Comparison of ENCODE assay signal across 21 cellular contexts in genomic region chr21:35594905-35595304, GRCh38.
DNase-seq lines count a peak whose midpoint lies in the region; ATAC-seq, FAIRE-seq and TF ChIP-seq lines count a peak whose summit lies in the region.
"Had no signal": no experiment of that assay in that cellular context is flagged by ENCODE, and none has a peak within 500 bp of the region (broad histone marks: within the 10 kb centered on the region; RNA-seq: fewer than 3 reads in every experiment).

No MANE protein-coding gene starts in this region.

- H3K36me3 ChIP-seq in IMR-90 (ENCODE audit: control insufficient read depth, insufficient read depth, low read length) (no peaks in the 10 kb centered on the region), H1 (ENCODE audit: control insufficient read depth in 2 of 4, insufficient read depth in 4 of 4, low read length in 3 of 4) (no peaks in the 10 kb centered on the region)
- H3K36me3 ChIP-seq: BLaER1 treated with 17β-estradiol and CSF1 and Interleukin-3, amounts not matched to agents 10 nM and 100 nM had no signal

- H2BK15ac ChIP-seq in IMR-90 (ENCODE audit: low read depth, low read length) (no peak overlapping the region), H1 (ENCODE audit: low read length) (no peak overlapping the region)

- H3K27me3 Mint-ChIP-seq in activated CD8-positive, alpha-beta memory T cell treated with anti-CD3 and anti-CD28 coated beads, Interleukin-2, amount 10 ng/mL, durations not matched to agents 7 days and 5 days: peaks cover 28% of the 10 kb centered on the region
- H3K27me3 Mint-ChIP-seq: CD4-positive, alpha-beta T cell had no signal

- POLR2A ChIA-PET in IMR-90 (lab: Charles Lee; ENCODE audit: unreplicated experiment): no interaction called here
- POLR2A ChIA-PET in H1 (lab: Charles Lee; ENCODE audit: partially characterized antibody): no interaction called here

- no peak overlapping the region for H3K4me3 ChIP-seq in IMR-90 (ENCODE audit: insufficient read depth, low read depth, low read length)
- no peak overlapping the region for H3K4me3 ChIP-seq in H1 (ENCODE audit: extremely low read depth in 1 of 4, insufficient read depth in 2 of 4, low read depth in 3 of 4, low read length in 4 of 4)
- H3K4me3 ChIP-seq: A549; BLaER1 treated with 17β-estradiol and CSF1 and Interleukin-3, amounts not matched to agents 10 nM and 100 nM had no signal

- no peak overlapping the region for H2BK120ac ChIP-seq in IMR-90 (ENCODE audit: low read depth, low read length)
- no peak overlapping the region for H2BK120ac ChIP-seq in H1 (replicated peaks; ENCODE audit: low read depth, low read length)

- dilution Hi-C loops in IMR-90 (cut with HindIII; ENCODE audit: low sequenced_read_pairs, unreplicated experiment): no loop called here

- TF ChIP-seq POLR2A in IMR-90 (IDR thresholded peaks at IDR 0.05; ENCODE audit: low read depth, low read length): no peak
- TF ChIP-seq POLR2A in H1 (IDR thresholded peaks at IDR 0.05; ENCODE audit: control extremely low read depth in 1 of 2, low read depth in 2 of 2, low read length in 2 of 2): no peak

- in situ Hi-C loops in GM13976 (cut with MboI; ENCODE audit: low sequenced_read_pairs, unreplicated experiment): no loop called here
- in situ Hi-C loops in IMR-90 (cut with MboI; ENCODE audit: low sequenced_read_pairs): no loop called here

- no peak for FAIRE-seq in H1 (lab: Jason Lieb, UNC)
- FAIRE-seq: A549, D721Med, G401.6, GM12891, GM18507 had no signal

- H3K23me2 ChIP-seq in H1 (ENCODE audit: low read depth, low read length): no peaks in the 10 kb centered on the region

- no peak overlapping the region for H2BK5ac ChIP-seq in IMR-90 (ENCODE audit: low read depth, low read length, poor library complexity, severe bottlenecking)
- no peak overlapping the region for H2BK5ac ChIP-seq in H1 (ENCODE audit: low read depth, low read length)

- ATAC-seq in IMR-90 (ENCODE audit: low read depth): no peak
- ATAC-seq in activated CD8-positive, alpha-beta memory T cell treated with anti-CD3 and anti-CD28 coated beads, Interleukin-2, amount 10 ng/mL, durations not matched to agents 7 days and 5 days: no peak
- ATAC-seq: A549; CD8-positive, alpha-beta T cell had no signal

- no peaks in the 10 kb centered on the region for H3K9me3 Mint-ChIP-seq in activated CD8-positive, alpha-beta memory T cell treated with anti-CD3 and anti-CD28 coated beads, Interleukin-2, amount 10 ng/mL, durations not matched to agents 7 days and 5 days (ENCODE audit: low read depth)
- H3K9me3 Mint-ChIP-seq: CD4-positive, alpha-beta T cell; CD8-positive, alpha-beta T cell had no signal

- intact Hi-C loops in IMR-90 (cut with micrococcal nuclease): no loop called here

- H3K4ac ChIP-seq in IMR-90 (ENCODE audit: low read depth, low read length) (no peak overlapping the region), H1 (replicated peaks; ENCODE audit: insufficient read length, low read depth, low read length) (no peak overlapping the region)

- H2AFZ ChIP-seq in IMR-90 (replicated peaks; ENCODE audit: low read length, poor library complexity) (no peak overlapping the region), H1 (ENCODE audit: low read length) (no peak overlapping the region)

- H4K5ac ChIP-seq in IMR-90 (ENCODE audit: low read depth, low read length) (no peak overlapping the region), H1 (ENCODE audit: insufficient read length, low read depth, low read length) (no peak overlapping the region)

- H3K79me2 ChIP-seq in H1 (ENCODE audit: control insufficient read depth in 1 of 2, insufficient read depth in 2 of 2, low read length in 2 of 2): no peaks in the 10 kb centered on the region

- H3K27me3 ChIP-seq in IMR-90 (ENCODE audit: control insufficient read depth, insufficient read depth, low read length) (no peaks in the 10 kb centered on the region), H1 (replicated peaks in 1 of 4; ENCODE audit: control insufficient read depth in 3 of 4, extremely low read depth in 1 of 4, insufficient read depth in 3 of 4, low read length in 3 of 4) (no peaks in the 10 kb centered on the region)
- H3K27me3 ChIP-seq: BLaER1 treated with 17β-estradiol and CSF1 and Interleukin-3, amounts not matched to agents 10 nM and 100 nM had no signal

- H3K9ac ChIP-seq in IMR-90 (ENCODE audit: low read depth, low read length): no peak overlapping the region
- no peak overlapping the region for H3K9ac ChIP-seq in H1 (replicated peaks in 1 of 4; ENCODE audit: extremely low read depth in 1 of 4, low read depth in 3 of 4, low read length in 3 of 4)
- H3K9ac ChIP-seq: BLaER1 treated with 17β-estradiol and CSF1 and Interleukin-3, amounts not matched to agents 10 nM and 100 nM had no signal

- DNase-seq in GM13976 (ENCODE audit: low spot score) (no peak), IMR-90 (no peak), H1 (ENCODE audit: low read depth in 1 of 2, low spot score in 2 of 2) (no peak), NAMALWA (ENCODE audit: low spot score) (no peak)
- DNase-seq in activated CD8-positive, alpha-beta memory T cell treated with anti-CD3 and anti-CD28 coated beads, Interleukin-2, amount 10 ng/mL, durations not matched to agents 7 days and 5 days: no peak
- DNase-seq: AML-193; Caco-2; Calu3; CD4-positive, alpha-beta T cell; CD8-positive, alpha-beta T cell; DMS79 treated with DMSO at 0.1 percent for 48 hours; GF-D8 had no signal

- no peak overlapping the region for H3K18ac ChIP-seq in IMR-90 (ENCODE audit: low read depth, low read length)
- no peak overlapping the region for H3K18ac ChIP-seq in H1 (ENCODE audit: extremely low read depth, low read length)

- no peaks in the 10 kb centered on the region; the same call in 1 of the 2 replicates for H3K9me1 ChIP-seq in IMR-90 (ENCODE audit: insufficient read depth, low read length)

- H3K79me1 ChIP-seq in IMR-90 (ENCODE audit: low read depth in 1 of 2, low read length in 2 of 2): no peaks in the 10 kb centered on the region
- H3K79me1 ChIP-seq in H1 (ENCODE audit: low read depth, low read length): no peaks in the 10 kb centered on the region

- H3K14ac ChIP-seq in IMR-90 (replicated peaks; ENCODE audit: low read depth, low read length) (no peak overlapping the region), H1 (ENCODE audit: insufficient read length) (no peak overlapping the region)

- H4K8ac ChIP-seq in IMR-90 (ENCODE audit: low read depth in 2 of 2, low read length in 2 of 2) (no peak overlapping the region), H1 (ENCODE audit: extremely low read depth, insufficient read depth, low read length) (no peak overlapping the region)

- H3K9me3 ChIP-seq in IMR-90 (ENCODE audit: control insufficient read depth, insufficient read depth, low read length) (no peaks in the 10 kb centered on the region), H1 (ENCODE audit: insufficient read depth in 2 of 2, low read depth in 1 of 2, low read length in 1 of 2) (0 out of 4 replicates have a peak, but pooled peaks cover 0 to 6% of the 10 kb centered on the region in 2 experiments)
- H3K9me3 ChIP-seq: A549, Caco-2 had no signal

- no peaks in the 10 kb centered on the region for H3K4me1 Mint-ChIP-seq in activated CD8-positive, alpha-beta memory T cell treated with anti-CD3 and anti-CD28 coated beads, Interleukin-2, amount 10 ng/mL, durations not matched to agents 7 days and 5 days
- H3K4me1 Mint-ChIP-seq: B cell had no signal

- no peak overlapping the region for H3K56ac ChIP-seq in IMR-90 (ENCODE audit: extremely low read depth, insufficient read depth, low read length)
- H3K56ac ChIP-seq in H1 (replicated peaks; ENCODE audit: insufficient read length, low read depth, low read length): no peak overlapping the region

- H4K91ac ChIP-seq in IMR-90 (ENCODE audit: insufficient read depth, low read depth, low read length) (no peak overlapping the region), H1 (replicated peaks; ENCODE audit: insufficient read length, low read length) (no peak overlapping the region)

- BruUV-seq in IMR-90 (replicated peaks; lab: Mats Ljungman, UMichigan): no TSS peak

- H2BK20ac ChIP-seq in IMR-90 (ENCODE audit: low read depth, low read length) (0 out of 2 replicates have a peak overlapping the region, but pooled peaks have one; percentile 12), H1 (ENCODE audit: low read length) (no peak overlapping the region)

- H4K20me1 ChIP-seq in IMR-90 (ENCODE audit: insufficient read depth, low read length): no peaks in the 10 kb centered on the region
- H4K20me1 ChIP-seq in H1 (replicated peaks in 1 of 2; ENCODE audit: control insufficient read depth in 1 of 2, insufficient read depth in 2 of 2, low read length in 2 of 2): no peaks in the 10 kb centered on the region
- H4K20me1 ChIP-seq: BLaER1 treated with 17β-estradiol and CSF1 and Interleukin-3, amounts not matched to agents 10 nM and 100 nM had no signal

- H3K36me3 Mint-ChIP-seq in activated CD8-positive, alpha-beta memory T cell treated with anti-CD3 and anti-CD28 coated beads, Interleukin-2, amount 10 ng/mL, durations not matched to agents 7 days and 5 days: no peaks in the 10 kb centered on the region
- H3K36me3 Mint-ChIP-seq: CD8-positive, alpha-beta T cell had no signal

- TF ChIP-seq CTCF in GM13976 (IDR thresholded peaks at IDR 0.05; ENCODE audit: borderline replicate concordance, control extremely low read depth, extremely low read depth, insufficient read depth, missing control alignments) (peak; percentile 1), IMR-90 (conservative IDR thresholded peaks at IDR 0.05; ENCODE audit: low read depth, low read length) (no peak), H1 (IDR thresholded peaks at IDR 0.05; ENCODE audit: control extremely low read depth in 1 of 3, insufficient read depth in 1 of 3, low read depth in 1 of 3, low read length in 3 of 3) (no peak)

- peaks cover 5% of the 10 kb centered on the region for H3K4me1 ChIP-seq in IMR-90 (ENCODE audit: control insufficient read depth, insufficient read depth, low read length)
- peaks cover 0 to 6% (median 0%) of the 10 kb centered on the region in 4 experiments; a peak in 1 of 7 replicates for H3K4me1 ChIP-seq in H1 (replicated peaks in 1 of 4; ENCODE audit: control insufficient read depth in 3 of 4, insufficient read depth in 4 of 4, low read length in 3 of 4)
- H3K4me1 ChIP-seq: A549; BLaER1 treated with 17β-estradiol and CSF1 and Interleukin-3, amounts not matched to agents 10 nM and 100 nM had no signal

- H3K4me3 Mint-ChIP-seq in activated CD8-positive, alpha-beta memory T cell treated with anti-CD3 and anti-CD28 coated beads, Interleukin-2, amount 10 ng/mL, durations not matched to agents 7 days and 5 days: no peak overlapping the region
- H3K4me3 Mint-ChIP-seq: B cell; CD4-positive, alpha-beta T cell; CD8-positive, alpha-beta T cell had no signal

- no peak for TF ChIP-seq EP300 in H1 (IDR thresholded peaks at IDR 0.05; ENCODE audit: borderline replicate concordance in 1 of 2, low read depth in 2 of 2, low read length in 2 of 2)

- no peak for TF ChIP-seq RAD21 in IMR-90 (IDR thresholded peaks at IDR 0.05; ENCODE audit: low read length)
- TF ChIP-seq RAD21 in H1 (IDR thresholded peaks at IDR 0.05 in 1 of 2, conservative IDR thresholded peaks at IDR 0.05 in 1 of 2; ENCODE audit: low read depth in 2 of 2, low read length in 2 of 2): no peak

- no peak overlapping the region for H3K27ac Mint-ChIP-seq in activated CD8-positive, alpha-beta memory T cell treated with anti-CD3 and anti-CD28 coated beads, Interleukin-2, amount 10 ng/mL, durations not matched to agents 7 days and 5 days
- H3K27ac Mint-ChIP-seq: B cell; CD4-positive, alpha-beta T cell; CD8-positive, alpha-beta T cell had no signal

- H3K27ac ChIP-seq in IMR-90 (ENCODE audit: insufficient read depth, low read length) (no peak overlapping the region), H1 (ENCODE audit: low read depth, low read length) (no peak overlapping the region)
- H3K27ac ChIP-seq: 22Rv1; A549; BLaER1 treated with 17β-estradiol and CSF1 and Interleukin-3, amounts not matched to agents 10 nM and 100 nM; C4-2B had no signal

- no peak overlapping the region for H2AK9ac ChIP-seq in IMR-90 (replicated peaks; ENCODE audit: low read depth, low read length, poor library complexity)

- H3K4me2 ChIP-seq in IMR-90 (ENCODE audit: low read depth, low read length): no peak overlapping the region
- no peak overlapping the region for H3K4me2 ChIP-seq in H1 (ENCODE audit: insufficient read depth in 1 of 2, low read depth in 2 of 2, low read length in 2 of 2)
- H3K4me2 ChIP-seq: A549; BLaER1 treated with 17β-estradiol and CSF1 and Interleukin-3, amounts not matched to agents 10 nM and 100 nM had no signal

- CTCF ChIA-PET in IMR-90 (lab: Yijun Ruan, JAX): no interaction called here
- CTCF ChIA-PET in H1 (lab: Charles Lee; ENCODE audit: partially characterized antibody): interaction anchor here (0.8 kb wide), 1 partner anchor 289 kb away, joined by 3 read pairs; no protein-coding TSS in a partner anchor
- CTCF ChIA-PET in activated CD8-positive, alpha-beta memory T cell treated with anti-CD3 and anti-CD28 coated beads, Interleukin-2, amount 10 ng/mL, durations not matched to agents 7 days and 5 days (lab: Charles Lee): no interaction called here

- 100% methylated on average over 1 of the region's 5 CpGs; no CpG with 5 or more reads in 1 of the 2 experiments for WGBS in IMR-90 (ENCODE audit: extremely low coverage in 2 of 2, insufficient read length in 1 of 2), 2 experiments
- WGBS in H1 (ENCODE audit: extremely low coverage in 1 of 2, insufficient coverage in 1 of 2, insufficient read length in 1 of 2, insufficient replicate concordance in 2 of 2, low coverage in 1 of 2, low lambda C conversion rate in 2 of 2, missing lambda C conversion rate in 1 of 2), 2 experiments: 99% methylated on average over 5 of the region's 5 CpGs; no CpG with 5 or more reads in 1 of the 2 experiments

- H3K23ac ChIP-seq in IMR-90 (ENCODE audit: low read depth, low read length) (no peak overlapping the region), H1 (ENCODE audit: insufficient read length) (no peak overlapping the region)

- no peak overlapping the region for H2BK12ac ChIP-seq in H1 (ENCODE audit: low read depth, low read length)

- H2AK5ac ChIP-seq in IMR-90 (ENCODE audit: low read depth, low read length) (no peak overlapping the region), H1 (ENCODE audit: low read depth, low read length) (no peak overlapping the region)
